ENCODE assay signal across 1 cellular context in genomic region chr19:4580021-4580901, GRCh38.
TF ChIP-seq lines count a peak whose summit lies in the region.

No MANE protein-coding gene starts in this region.

TF ChIP-seq in H1, 55 proteins besides CTCF, POLR2A, EP300 and RAD21:
- TF ChIP-seq SP2 (IDR thresholded peaks at IDR 0.05; ENCODE audit: low read length): no peak
- TF ChIP-seq E2F6 (IDR thresholded peaks at IDR 0.05): no peak
- TF ChIP-seq ATF3 (IDR thresholded peaks at IDR 0.05; ENCODE audit: insufficient read depth, low read depth, low read length): peak; percentile 84
- TF ChIP-seq CHD1 (IDR thresholded peaks at IDR 0.05; ENCODE audit: low read depth, low read length): no peak
- TF ChIP-seq EGR1 (IDR thresholded peaks at IDR 0.05; ENCODE audit: borderline replicate concordance, low read depth, low read length): no peak
- TF ChIP-seq PHF8 (conservative IDR thresholded peaks at IDR 0.05; ENCODE audit: low read depth, low read length): peak; percentile 46; the same call in 1 of the 2 replicates
- TF ChIP-seq TAF7 (optimal IDR thresholded peaks at IDR 0.05; ENCODE audit: borderline replicate concordance, low read depth, low read length): no peak
- peak in 1 of 2 experiments; percentile 43; a peak in 1 of 4 replicates for TF ChIP-seq SIN3A (conservative IDR thresholded peaks at IDR 0.05 in 1 of 2, IDR thresholded peaks at IDR 0.05 in 1 of 2; ENCODE audit: low read depth in 1 of 2, low read length in 2 of 2)
- no peak for TF ChIP-seq RXRA (IDR thresholded peaks at IDR 0.05; ENCODE audit: insufficient read depth, low read depth, low read length)
- TF ChIP-seq MAX (IDR thresholded peaks at IDR 0.05): peak; percentile 54; the same call in 1 of the 2 replicates
- no peak for TF ChIP-seq MAFK (IDR thresholded peaks at IDR 0.05; ENCODE audit: low read depth, low read length)
- no peak for TF ChIP-seq TBP (IDR thresholded peaks at IDR 0.05; ENCODE audit: low read depth, low read length)
- TF ChIP-seq JUND (IDR thresholded peaks at IDR 0.05; ENCODE audit: low read length): no peak
- TF ChIP-seq HDAC2 (IDR thresholded peaks at IDR 0.05; ENCODE audit: borderline replicate concordance in 1 of 2, low read depth in 2 of 2, low read length in 2 of 2): peak in 1 of 2 experiments; percentile 31; a peak in 1 of 4 replicates
- no peak for TF ChIP-seq JUN (IDR thresholded peaks at IDR 0.05; ENCODE audit: low read depth, low read length)
- peak; percentile 14; the same call in 1 of the 2 replicates for TF ChIP-seq RFX5 (IDR thresholded peaks at IDR 0.05; ENCODE audit: borderline replicate concordance, low read depth, low read length)
- no peak for TF ChIP-seq ASH2L (IDR thresholded peaks at IDR 0.05; ENCODE audit: low read length)
- no peak for TF ChIP-seq EZH2 (IDR thresholded peaks at IDR 0.05; ENCODE audit: low read depth, low read length, severe bottlenecking)
- TF ChIP-seq USF2 (IDR thresholded peaks at IDR 0.05; ENCODE audit: low read length): peak; percentile 92
- no peak for TF ChIP-seq CBX5 (IDR thresholded peaks at IDR 0.05; ENCODE audit: low read depth, low read length)
- no peak for TF ChIP-seq POLR2AphosphoS5 (IDR thresholded peaks at IDR 0.05; ENCODE audit: low read depth, low read length)
- TF ChIP-seq BRCA1 (IDR thresholded peaks at IDR 0.05; ENCODE audit: low read depth, low read length): no peak
- TF ChIP-seq KDM1A (IDR thresholded peaks at IDR 0.05; ENCODE audit: borderline replicate concordance, low read length): peak; percentile 82; the same call in 1 of the 2 replicates
- TF ChIP-seq BACH1 (IDR thresholded peaks at IDR 0.05; ENCODE audit: low read length): no peak
